9 cellular contexts compared by ENCODE assay signal in genomic region chr5:139664273-139664693, GRCh38. TPM values are rescaled to one million over a fixed set of nuclear protein-coding genes. Genes with fewer than 3 reads are reported as not detected.
A peak's percentile ranks its signal among the peaks of the same experiment; 100 is the strongest.
DNase-seq lines count a peak whose midpoint lies in the region; ATAC-seq, FAIRE-seq and TF ChIP-seq lines count a peak whose summit lies in the region.
"Had no signal": no experiment of that assay in that cellular context is flagged by ENCODE, and none has a peak within 500 bp of the region (broad histone marks: within the 10 kb centered on the region; RNA-seq: fewer than 3 reads in every experiment).

No MANE protein-coding gene starts in this region.

- intact Hi-C loops in right lobe of liver (cut with DNase I): no loop called here

- H3K9me3 ChIP-seq in right lobe of liver: no peaks in the 10 kb centered on the region

- H3K27ac ChIP-seq in right lobe of liver: peak overlapping the region in 2 of 3 donors; percentile 12 to 80

- H3K27me3 ChIP-seq in right lobe of liver: no peaks in the 10 kb centered on the region

- no peak for TF ChIP-seq POLR2A in right lobe of liver (IDR thresholded peaks at IDR 0.05)

- TF ChIP-seq CTCF in right lobe of liver (IDR thresholded peaks at IDR 0.05): no peak

- WGBS in right lobe of liver (ENCODE audit: insufficient coverage, low coverage, low lambda C conversion rate, missing lambda C conversion rate): 23% methylated on average over 6 of the region's 9 CpGs

- no peak for FAIRE-seq in frontal cortex (lab: Jason Lieb, UNC)

- no peaks in the 10 kb centered on the region for H3K36me3 ChIP-seq in right lobe of liver

- DNase-seq in GF-D8 (lab: John Stamatoyannopoulos, UW) (peak; percentile 78), MV-4-11 (lab: John Stamatoyannopoulos, UW) (peak; percentile 99), right lobe of liver (peak in 2 of 3 donors; percentile 79 to 81), frontal cortex (ENCODE audit: low spot score in 2 of 2) (no peak), NCI-H2029 (lab: John Stamatoyannopoulos, UW) (no peak)
- DNase-seq in activated CD4-positive, CD25-positive, alpha-beta regulatory T cell treated with anti-CD3 and anti-CD28 coated beads, Interleukin-2, amount 50 U/mL, for 72 hours: no peak
- DNase-seq in effector CD8-positive, alpha-beta T cell (lab: John Stamatoyannopoulos, UW): no peak
- DNase-seq: RPMI8226 had no signal

- peaks cover 0 to 98% (median 52%) of the 10 kb centered on the region in 4 donors for H3K4me1 ChIP-seq in right lobe of liver

- ATAC-seq in GM21619 (IDR thresholded peaks at IDR 0.05; ENCODE audit: unreplicated experiment) (peak; percentile 54), right lobe of liver (peak; percentile 29 to 39 (median 34))

- H3K4me3 ChIP-seq in right lobe of liver: no peak overlapping the region

RNA-seq across cellular contexts. Expression of gene CXXC5, which starts 16.1 kb away (rescaled TPM):
- total RNA-seq in right lobe of liver: 10 to 100 TPM; 44.5 to 84.9 (median 66.4) TPM
- 38.7 TPM for total RNA-seq in frontal cortex

Comparison
In these comparisons a context has a peak if more than half of its experiments do, and no peak if none do; other contexts are left out.
1. DNase-seq: peak in GF-D8 (single experiment), MV-4-11 (single experiment) and right lobe of liver (2 of 3); none in frontal cortex (0 of 2), activated CD4-positive, CD25-positive, alpha-beta regulatory T cell treated with anti-CD3 and anti-CD28 coated beads, Interleukin-2, amount 50 U/mL, for 72 hours (single experiment), effector CD8-positive, alpha-beta T cell (single experiment) and NCI-H2029 (single experiment).